In the genomic region with DNA sequence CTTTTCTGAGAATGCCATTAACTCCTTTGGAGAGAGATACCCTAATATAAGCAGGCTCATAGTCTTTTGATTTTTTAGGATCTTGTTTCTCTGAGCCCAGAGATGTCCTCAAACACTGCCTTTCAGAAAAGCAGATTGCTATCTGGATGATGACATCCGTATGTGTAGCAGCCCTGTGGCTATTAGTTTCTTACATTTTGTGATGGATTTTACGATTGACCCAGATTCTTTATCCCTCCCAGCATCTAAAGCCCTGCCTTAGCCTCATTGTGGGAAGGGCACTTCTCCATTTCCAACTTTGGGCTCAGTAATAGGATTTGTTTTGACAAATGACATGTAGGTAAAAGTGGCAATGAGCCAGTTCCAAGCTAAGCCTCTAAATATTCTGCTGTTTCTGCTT, we compare ENCODE assay signal across 1 cellular context.
A peak's percentile ranks its signal among the peaks of the same experiment; 100 is the strongest.
TF ChIP-seq lines count a peak whose summit lies in the region.

No MANE protein-coding gene starts in this region.

TF ChIP-seq in SK-N-SH, 30 proteins besides CTCF, POLR2A, EP300 and RAD21 (continued from another document):
- TF ChIP-seq, protein P1, sequence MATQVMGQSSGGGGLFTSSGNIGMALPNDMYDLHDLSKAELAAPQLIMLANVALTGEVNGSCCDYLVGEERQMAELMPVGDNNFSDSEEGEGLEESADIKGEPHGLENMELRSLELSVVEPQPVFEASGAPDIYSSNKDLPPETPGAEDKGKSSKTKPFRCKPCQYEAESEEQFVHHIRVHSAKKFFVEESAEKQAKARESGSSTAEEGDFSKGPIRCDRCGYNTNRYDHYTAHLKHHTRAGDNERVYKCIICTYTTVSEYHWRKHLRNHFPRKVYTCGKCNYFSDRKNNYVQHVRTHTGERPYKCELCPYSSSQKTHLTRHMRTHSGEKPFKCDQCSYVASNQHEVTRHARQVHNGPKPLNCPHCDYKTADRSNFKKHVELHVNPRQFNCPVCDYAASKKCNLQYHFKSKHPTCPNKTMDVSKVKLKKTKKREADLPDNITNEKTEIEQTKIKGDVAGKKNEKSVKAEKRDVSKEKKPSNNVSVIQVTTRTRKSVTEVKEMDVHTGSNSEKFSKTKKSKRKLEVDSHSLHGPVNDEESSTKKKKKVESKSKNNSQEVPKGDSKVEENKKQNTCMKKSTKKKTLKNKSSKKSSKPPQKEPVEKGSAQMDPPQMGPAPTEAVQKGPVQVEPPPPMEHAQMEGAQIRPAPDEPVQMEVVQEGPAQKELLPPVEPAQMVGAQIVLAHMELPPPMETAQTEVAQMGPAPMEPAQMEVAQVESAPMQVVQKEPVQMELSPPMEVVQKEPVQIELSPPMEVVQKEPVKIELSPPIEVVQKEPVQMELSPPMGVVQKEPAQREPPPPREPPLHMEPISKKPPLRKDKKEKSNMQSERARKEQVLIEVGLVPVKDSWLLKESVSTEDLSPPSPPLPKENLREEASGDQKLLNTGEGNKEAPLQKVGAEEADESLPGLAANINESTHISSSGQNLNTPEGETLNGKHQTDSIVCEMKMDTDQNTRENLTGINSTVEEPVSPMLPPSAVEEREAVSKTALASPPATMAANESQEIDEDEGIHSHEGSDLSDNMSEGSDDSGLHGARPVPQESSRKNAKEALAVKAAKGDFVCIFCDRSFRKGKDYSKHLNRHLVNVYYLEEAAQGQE (IDR thresholded peaks at IDR 0.05; ENCODE audit: low read depth, low read length) = no peak
- peak; percentile 83 for TF ChIP-seq RCOR1 (IDR thresholded peaks at IDR 0.05; ENCODE audit: low read length)
- TF ChIP-seq RFX5 (IDR thresholded peaks at IDR 0.05; ENCODE audit: low read length) = no peak
- TF ChIP-seq GATA2 (CRISPR knock-in tag; IDR thresholded peaks at IDR 0.05) = peak; percentile 89
- no peak for TF ChIP-seq RXRA (IDR thresholded peaks at IDR 0.05; ENCODE audit: borderline replicate concordance, low read depth)
- TF ChIP-seq JUND (IDR thresholded peaks at IDR 0.05) = no peak
- TF ChIP-seq, protein P2, sequence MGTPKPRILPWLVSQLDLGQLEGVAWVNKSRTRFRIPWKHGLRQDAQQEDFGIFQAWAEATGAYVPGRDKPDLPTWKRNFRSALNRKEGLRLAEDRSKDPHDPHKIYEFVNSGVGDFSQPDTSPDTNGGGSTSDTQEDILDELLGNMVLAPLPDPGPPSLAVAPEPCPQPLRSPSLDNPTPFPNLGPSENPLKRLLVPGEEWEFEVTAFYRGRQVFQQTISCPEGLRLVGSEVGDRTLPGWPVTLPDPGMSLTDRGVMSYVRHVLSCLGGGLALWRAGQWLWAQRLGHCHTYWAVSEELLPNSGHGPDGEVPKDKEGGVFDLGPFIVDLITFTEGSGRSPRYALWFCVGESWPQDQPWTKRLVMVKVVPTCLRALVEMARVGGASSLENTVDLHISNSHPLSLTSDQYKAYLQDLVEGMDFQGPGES (IDR thresholded peaks at IDR 0.05; ENCODE audit: low read depth, low read length) = no peak
- peak; percentile 22; the same call in 1 of the 2 replicates for TF ChIP-seq TCF12 (IDR thresholded peaks at IDR 0.05)
- peak; percentile 52 for TF ChIP-seq CHD2 (IDR thresholded peaks at IDR 0.05; ENCODE audit: low read length, partially characterized antibody)
- TF ChIP-seq, protein P3, sequence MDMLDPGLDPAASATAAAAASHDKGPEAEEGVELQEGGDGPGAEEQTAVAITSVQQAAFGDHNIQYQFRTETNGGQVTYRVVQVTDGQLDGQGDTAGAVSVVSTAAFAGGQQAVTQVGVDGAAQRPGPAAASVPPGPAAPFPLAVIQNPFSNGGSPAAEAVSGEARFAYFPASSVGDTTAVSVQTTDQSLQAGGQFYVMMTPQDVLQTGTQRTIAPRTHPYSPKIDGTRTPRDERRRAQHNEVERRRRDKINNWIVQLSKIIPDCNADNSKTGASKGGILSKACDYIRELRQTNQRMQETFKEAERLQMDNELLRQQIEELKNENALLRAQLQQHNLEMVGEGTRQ (IDR thresholded peaks at IDR 0.05; ENCODE audit: borderline replicate concordance, low read depth, low read length) = no peak
- TF ChIP-seq FOXM1 (IDR thresholded peaks at IDR 0.05; ENCODE audit: low read depth) = no peak
- no peak for TF ChIP-seq TEAD4 (IDR thresholded peaks at IDR 0.05; ENCODE audit: borderline replicate concordance, insufficient read depth)
- TF ChIP-seq SIN3A (IDR thresholded peaks at IDR 0.05; ENCODE audit: borderline replicate concordance, low read depth, low read length) = no peak
- TF ChIP-seq POLR2AphosphoS5 (IDR thresholded peaks at IDR 0.05; ENCODE audit: low read depth, low read length) = no peak
